7 cellular contexts compared by ENCODE assay signal in the genomic region with DNA sequence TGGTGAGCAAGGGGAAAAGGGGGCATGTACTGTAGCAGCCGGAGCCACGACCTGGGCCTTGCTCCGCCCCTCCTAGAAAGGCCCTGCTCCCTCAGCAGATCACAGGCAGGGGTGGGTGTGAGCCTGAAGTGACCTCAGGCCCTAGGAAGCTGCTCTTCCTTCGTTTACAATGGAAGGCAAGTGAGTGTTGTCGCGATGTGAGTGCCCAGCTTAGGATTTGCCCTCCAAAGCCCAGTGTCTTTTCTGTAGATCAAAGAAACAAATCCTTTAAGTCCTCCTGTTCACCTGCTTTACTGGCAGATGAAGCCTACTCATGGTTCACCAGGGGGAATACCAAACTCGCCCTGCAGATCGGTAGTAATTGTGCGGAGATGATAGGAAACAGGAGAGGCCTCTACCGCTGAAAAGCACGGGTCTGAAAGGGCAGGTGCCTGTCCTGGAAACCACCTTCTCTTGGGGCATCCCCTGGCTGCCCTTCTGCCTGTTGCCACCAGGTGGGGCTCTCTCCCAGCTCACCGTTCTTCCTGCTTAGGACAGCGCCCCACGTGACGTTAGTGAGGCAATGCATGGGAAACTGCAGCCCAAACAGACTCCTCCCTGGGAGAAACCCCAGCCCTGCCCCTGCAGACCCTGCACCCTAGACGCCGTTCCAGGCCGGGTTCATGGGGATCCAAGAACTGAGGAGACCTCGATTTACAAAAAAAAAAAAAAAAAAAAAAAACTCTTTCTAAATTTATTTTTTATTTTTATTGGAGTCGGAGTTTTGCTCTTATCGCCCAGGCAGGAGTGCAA. TPM values are rescaled to one million over a fixed set of nuclear protein-coding genes. Genes with fewer than 3 reads are reported as not detected.
A peak's percentile ranks its signal among the peaks of the same experiment; 100 is the strongest.
DNase-seq lines count a peak whose midpoint lies in the region; ATAC-seq and TF ChIP-seq lines count a peak whose summit lies in the region.

No MANE protein-coding gene starts in this region.

- DNase-seq in NCI-H187 treated with DMSO at 0.1 percent for 48 hours (lab: John Stamatoyannopoulos, UW), result peak; percentile 79
- DNase-seq in amniotic epithelial cell (ENCODE audit: low read depth), result peak; percentile 84
- DNase-seq in left ventricle myocardium inferior, result peak; percentile 88
- peak; percentile 62 for DNase-seq in retinal pigment epithelial cell (ENCODE audit: low read depth)

- peak overlapping the region; percentile 6 for H3K4me3 Mint-ChIP-seq in T-helper 1 cell treated with Interleukin-12 subunit alpha and Interleukin-12 subunit beta and Interleukin-4 antibody, amounts not matched to agents 30 μg/mL and 1 μg/mL, for 36 hours

- no peaks in the 10 kb centered on the region for H3K27me3 ChIP-seq in left ventricle myocardium inferior (ENCODE audit: low read depth)

- H3K36me3 Mint-ChIP-seq in T-helper 1 cell treated with Interleukin-12 subunit alpha and Interleukin-12 subunit beta and Interleukin-4 antibody, amounts not matched to agents 30 μg/mL and 1 μg/mL, for 36 hours (ENCODE audit: low read depth), result peaks cover 25% of the 10 kb centered on the region

- H3K4me1 ChIP-seq in left ventricle myocardium inferior, result no peaks in the 10 kb centered on the region

- no peak overlapping the region for H3K27ac ChIP-seq in left ventricle myocardium inferior (replicated peaks)

- peak overlapping the region; percentile 98 for H3K27ac Mint-ChIP-seq in T-helper 1 cell treated with Interleukin-12 subunit alpha and Interleukin-12 subunit beta and Interleukin-4 antibody, amounts not matched to agents 30 μg/mL and 1 μg/mL, for 36 hours

- H3K27me3 Mint-ChIP-seq in T-helper 1 cell treated with Interleukin-12 subunit alpha and Interleukin-12 subunit beta and Interleukin-4 antibody, amounts not matched to agents 30 μg/mL and 1 μg/mL, for 36 hours (ENCODE audit: low read depth), result no peaks in the 10 kb centered on the region

- H3K4me1 Mint-ChIP-seq in T-helper 1 cell treated with Interleukin-12 subunit alpha and Interleukin-12 subunit beta and Interleukin-4 antibody, amounts not matched to agents 30 μg/mL and 1 μg/mL, for 36 hours (ENCODE audit: low read depth), result peaks cover 21% of the 10 kb centered on the region

- H3K9me3 ChIP-seq in left ventricle myocardium inferior (replicated peaks), result no peaks in the 10 kb centered on the region

- H3K9me3 Mint-ChIP-seq in T-helper 1 cell treated with Interleukin-12 subunit alpha and Interleukin-12 subunit beta and Interleukin-4 antibody, amounts not matched to agents 30 μg/mL and 1 μg/mL, for 36 hours, result no peaks in the 10 kb centered on the region

- ATAC-seq in GM18508 (IDR thresholded peaks at IDR 0.05; ENCODE audit: insufficient read depth, unreplicated experiment), result peak; percentile 60
- peak; percentile 78 for ATAC-seq in HG02973 (IDR thresholded peaks at IDR 0.05; ENCODE audit: unreplicated experiment)

- no peak overlapping the region for H3K4me3 ChIP-seq in left ventricle myocardium inferior
- no peak overlapping the region for H3K4me3 ChIP-seq in retinal pigment epithelial cell (ENCODE audit: low read length)

- TF ChIP-seq CTCF in left ventricle myocardium inferior (IDR thresholded peaks at IDR 0.05; ENCODE audit: borderline replicate concordance) (peak; percentile 100), retinal pigment epithelial cell (conservative IDR thresholded peaks at IDR 0.05; ENCODE audit: low read depth, low read length) (peak; percentile 100)

- intact Hi-C loops in left ventricle myocardium inferior (cut with micrococcal nuclease), result no loop called here

- H3K36me3 ChIP-seq in left ventricle myocardium inferior, result peaks cover 44% of the 10 kb centered on the region

RNA-seq across cellular contexts. Expression of gene KLC2, which starts 34.9 kb away (rescaled TPM):
- 34.1 TPM for total RNA-seq in left ventricle myocardium inferior

RNA-seq across cellular contexts. Expression of gene RAB1B, which starts 45.9 kb away (rescaled TPM):
- total RNA-seq in left ventricle myocardium inferior, result 116 TPM

RNA-seq across cellular contexts. Expression of gene CNIH2, which starts 55.4 kb away (rescaled TPM):
- not detected for total RNA-seq in left ventricle myocardium inferior
